Comparison of ENCODE assay signal across 10 cellular contexts in genomic region chr7:134780166-134780853, GRCh38. TPM values are rescaled to one million over a fixed set of nuclear protein-coding genes. Genes with fewer than 3 reads are reported as not detected.
DNase-seq lines count a peak whose midpoint lies in the region; ATAC-seq and TF ChIP-seq lines count a peak whose summit lies in the region.
"Had no signal": no experiment of that assay in that cellular context is flagged by ENCODE, and none has a peak within 500 bp of the region (broad histone marks: within the 10 kb centered on the region; RNA-seq: fewer than 3 reads in every experiment).

No MANE protein-coding gene starts in this region.

- H3K9me3 ChIP-seq in MG63 (no peaks in the 10 kb centered on the region), endodermal cell (ENCODE audit: control insufficient read depth, low read length) (no peaks in the 10 kb centered on the region), lung (ENCODE audit: control insufficient read depth in 2 of 2, insufficient read depth in 1 of 2, low read length in 1 of 2) (no peaks in the 10 kb centered on the region), thyroid gland (no peaks in the 10 kb centered on the region), Karpas-422 (ENCODE audit: low read length) (no peaks in the 10 kb centered on the region)

- H3K36me3 ChIP-seq in MG63 (peaks cover 23% of the 10 kb centered on the region), endodermal cell (ENCODE audit: control insufficient read depth, insufficient read depth, low read length) (peaks cover 11% of the 10 kb centered on the region), lung (ENCODE audit: control insufficient read depth in 2 of 2, insufficient read depth in 2 of 2, low read length in 2 of 2) (peaks cover 0 to 5% of the 10 kb centered on the region in 2 donors), thyroid gland (no peaks in the 10 kb centered on the region), Karpas-422 (ENCODE audit: insufficient read depth, low read length) (no peaks in the 10 kb centered on the region)

- H3K4me1 Mint-ChIP-seq in endodermal cell = peaks cover 38% of the 10 kb centered on the region

- H3K9ac ChIP-seq in endodermal cell (ENCODE audit: extremely low read depth, low read length, poor library complexity, severe bottlenecking) = peak overlapping the region; percentile 90
- no peak overlapping the region for H3K9ac ChIP-seq in Karpas-422 (ENCODE audit: low read length)

- peak overlapping the region; percentile 63 for H3K27ac Mint-ChIP-seq in endodermal cell
- H3K27ac Mint-ChIP-seq: HFFc6 had no signal

- DNase-seq in MG63 = no peak
- no peak for DNase-seq in endodermal cell
- no peak for DNase-seq in lung (ENCODE audit: low spot score)
- DNase-seq in thyroid gland = no peak
- DNase-seq in NCI-H2029 treated with DMSO at 0.1 percent for 48 hours (lab: John Stamatoyannopoulos, UW) = no peak
- DNase-seq in Karpas-422 = no peak
- no peak for DNase-seq in islet precursor cell
- no peak for DNase-seq in KBM-7
- DNase-seq: HFFc6, NCI-H1092 had no signal

- TF ChIP-seq POLR2A in thyroid gland (IDR thresholded peaks at IDR 0.05) = no peak

- in situ Hi-C loops in KBM-7 (cut with MboI; ENCODE audit: low pct_unique_long_range_greater_than_20kb, low sequenced_read_pairs) = no loop called here

- H3K27ac ChIP-seq in endodermal cell (ENCODE audit: low read depth, low read length) (no peak overlapping the region), lung (ENCODE audit: low read depth in 1 of 2, low read length in 1 of 2) (peak overlapping the region; percentile 76 to 90), thyroid gland (peak overlapping the region; percentile 91 to 96 (median 93)), Karpas-422 (ENCODE audit: low read length) (no peak overlapping the region)

- intact Hi-C loops in thyroid gland (cut with DNase I) = no loop called here

- H3K4me3 Mint-ChIP-seq in endodermal cell = peak overlapping the region; percentile 68
- H3K4me3 Mint-ChIP-seq: HFFc6 had no signal

- H3K36me3 Mint-ChIP-seq in endodermal cell (ENCODE audit: low read depth) = no peaks in the 10 kb centered on the region

- H2AFZ ChIP-seq in Karpas-422 (ENCODE audit: low read length) = no peak overlapping the region

- peaks cover 2% of the 10 kb centered on the region for H3K27me3 Mint-ChIP-seq in endodermal cell (ENCODE audit: insufficient read depth)

- H3K9me3 Mint-ChIP-seq in endodermal cell = no peaks in the 10 kb centered on the region
- H3K9me3 Mint-ChIP-seq: HFFc6 had no signal

- H3K79me2 ChIP-seq in Karpas-422 (ENCODE audit: low read length) = no peaks in the 10 kb centered on the region

- ATAC-seq in lung (ENCODE audit: insufficient read depth, low FRiP score) = no peak

- H4K20me1 ChIP-seq in Karpas-422 (ENCODE audit: insufficient read depth, low read depth, low read length) = no peaks in the 10 kb centered on the region

- 9 to 25% methylated on average over 3 to 4 of the region's 5 CpGs for WGBS in endodermal cell (ENCODE audit: insufficient coverage in 1 of 2, insufficient read length in 1 of 2), 2 experiments
- 36 to 63% methylated on average over 5 of the region's 5 CpGs for WGBS in lung, 2 donors
- WGBS in thyroid gland, 2 donors = 12 to 15% methylated on average over 5 of the region's 5 CpGs

- no peaks in the 10 kb centered on the region for H3K9me2 ChIP-seq in Karpas-422 (replicated peaks; ENCODE audit: insufficient read depth, low read length)

- no peaks in the 10 kb centered on the region for H3K27me3 ChIP-seq in MG63
- H3K27me3 ChIP-seq in endodermal cell (ENCODE audit: control insufficient read depth, insufficient read depth, low read length, poor library complexity, severe bottlenecking) = no peaks in the 10 kb centered on the region
- no peaks in the 10 kb centered on the region for H3K27me3 ChIP-seq in lung (ENCODE audit: control insufficient read depth, insufficient read depth)
- H3K27me3 ChIP-seq in thyroid gland = no peaks in the 10 kb centered on the region
- no peaks in the 10 kb centered on the region for H3K27me3 ChIP-seq in Karpas-422 (ENCODE audit: low read length)

- TF ChIP-seq CTCF in endodermal cell (conservative IDR thresholded peaks at IDR 0.05) (no peak), lung (IDR thresholded peaks at IDR 0.05; ENCODE audit: control extremely low read depth, extremely low read depth) (no peak), thyroid gland (IDR thresholded peaks at IDR 0.05) (no peak)

- H3K4me2 ChIP-seq in Karpas-422 (ENCODE audit: low read depth, low read length, poor library complexity, severe bottlenecking) = no peak overlapping the region

- H3K4me1 ChIP-seq in endodermal cell (ENCODE audit: control insufficient read depth, insufficient read depth, low read length) = no peaks in the 10 kb centered on the region
- H3K4me1 ChIP-seq in lung (ENCODE audit: control insufficient read depth in 2 of 2, insufficient read depth in 2 of 2, low read length in 2 of 2) = peaks cover 6 to 39% of the 10 kb centered on the region in 2 donors
- peaks cover 14 to 15% of the 10 kb centered on the region in 2 donors for H3K4me1 ChIP-seq in thyroid gland
- no peaks in the 10 kb centered on the region for H3K4me1 ChIP-seq in Karpas-422 (ENCODE audit: low read length)

- H3K4me3 ChIP-seq in MG63 (peak overlapping the region; percentile 65), endodermal cell (ENCODE audit: low read length) (peak overlapping the region; percentile 93), lung (peak overlapping the region; percentile 59), thyroid gland (replicated peaks in 1 of 3) (peak overlapping the region in 2 of 3 donors; percentile 10 to 42), Karpas-422 (ENCODE audit: low read length) (no peak overlapping the region)

RNA-seq across cellular contexts. Expression of gene CALD1, which starts 0.9 kb away (rescaled TPM):
- total RNA-seq in MG63 (2014; rRNA removed; shearing (Covaris generic); ENCODE audit: low replicate concordance) = 53.1 and 68.3 TPM in 2 replicates
- 100 to 1,000 TPM; 111 to 132 TPM for total RNA-seq in endodermal cell
- polyA plus RNA-seq in endodermal cell (2013, experiment 1 of 2) = 142 TPM
- 153 TPM for polyA plus RNA-seq in endodermal cell (2013, experiment 2 of 2)
- 100 to 1,000 TPM; 127 to 173 TPM for total RNA-seq in lung
- 10 to 100 TPM; 56.4 to 57.3 TPM for polyA plus RNA-seq in lung
- 100 to 1,000 TPM; 141 to 223 (median 169) TPM for total RNA-seq in thyroid gland
- total RNA-seq in Karpas-422 (2014; rRNA removed; shearing (Covaris generic); ENCODE audit: low replicate concordance) = 1.0 TPM in 1 of 2 replicates, not detected in the other

Comparison
In these comparisons a context has a peak if more than half of its experiments do, and no peak if none do; other contexts are left out.
1. H3K27ac ChIP-seq: peak in lung (2 of 2) and thyroid gland (3 of 3); none in endodermal cell (single experiment) and Karpas-422 (single experiment).
2. RNA of gene CALD1, which starts 0.9 kb away (total RNA-seq): 127 to 173 TPM in lung, 141 to 223 TPM in thyroid gland, 111 to 132 TPM in endodermal cell and 53.1 to 68.3 TPM in MG63; 1.0 TPM in Karpas-422; every median in the first group is over 10 times any median in the second.